11 cellular contexts compared by ENCODE assay signal in the genomic region with DNA sequence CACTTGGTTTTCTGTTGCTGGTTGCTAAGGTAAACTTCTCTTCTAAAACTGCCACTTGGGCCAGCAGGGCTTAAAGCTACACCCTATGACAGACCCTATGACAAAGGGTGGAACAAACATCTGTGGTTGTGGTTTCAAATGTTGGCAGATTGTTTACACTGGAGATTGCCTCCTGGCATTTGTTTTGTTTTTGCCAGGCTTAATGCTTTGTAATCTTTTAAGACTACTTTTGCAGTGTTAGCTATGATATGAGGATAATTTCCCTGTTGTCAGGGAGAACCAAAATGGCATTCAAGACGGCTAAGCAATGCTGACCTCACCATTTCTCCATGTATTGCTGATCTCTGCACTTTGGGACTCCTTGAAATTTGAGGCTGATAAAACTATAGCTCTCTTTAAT. TPM values are rescaled to one million over a fixed set of nuclear protein-coding genes. Genes with fewer than 3 reads are reported as not detected.
DNase-seq lines count a peak whose midpoint lies in the region; ATAC-seq and TF ChIP-seq lines count a peak whose summit lies in the region.
"Had no signal": no experiment of that assay in that cellular context is flagged by ENCODE, and none has a peak within 500 bp of the region (broad histone marks: within the 10 kb centered on the region; RNA-seq: fewer than 3 reads in every experiment).

No MANE protein-coding gene starts in this region.

- H3K9ac ChIP-seq in rectal smooth muscle tissue (ENCODE audit: low read length) = no peak overlapping the region

- no peaks in the 10 kb centered on the region for H3K27me3 Mint-ChIP-seq in chondrocyte (ENCODE audit: low read depth)

- peaks cover 31% of the 10 kb centered on the region for H3K4me1 ChIP-seq in rectal smooth muscle tissue (ENCODE audit: control insufficient read depth, insufficient read depth, low read length)

- no peaks in the 10 kb centered on the region for H3K36me3 Mint-ChIP-seq in chondrocyte (ENCODE audit: low read depth)
- H3K36me3 Mint-ChIP-seq: activated naive CD8-positive, alpha-beta T cell had no signal

- peak overlapping the region; percentile 37 for H3K27ac ChIP-seq in rectal smooth muscle tissue (ENCODE audit: low read depth, low read length)

- no peaks in the 10 kb centered on the region for H3K27me3 ChIP-seq in rectal smooth muscle tissue (ENCODE audit: control insufficient read depth, insufficient read depth, low read length)

- no peak for ATAC-seq in HG03521 (IDR thresholded peaks at IDR 0.05; ENCODE audit: unreplicated experiment)

- no peak overlapping the region for H3K4me3 Mint-ChIP-seq in chondrocyte (ENCODE audit: unreplicated experiment)
- H3K4me3 Mint-ChIP-seq: activated CD4-positive, alpha-beta T cell treated with anti-CD3 and anti-CD28 coated beads, Interleukin-2, amount 10 ng/mL, durations not matched to agents 7 days and 5 days; activated naive CD8-positive, alpha-beta T cell had no signal

- TF ChIP-seq CTCF in chondrocyte (IDR thresholded peaks at IDR 0.05) = no peak

- H3K27ac Mint-ChIP-seq in chondrocyte (ENCODE audit: unreplicated experiment) = peak overlapping the region; percentile 39
- H3K27ac Mint-ChIP-seq: activated CD4-positive, alpha-beta T cell treated with anti-CD3 and anti-CD28 coated beads, Interleukin-2, amount 10 ng/mL, durations not matched to agents 7 days and 5 days; activated naive CD8-positive, alpha-beta T cell had no signal

- DNase-seq in NCI-H146 (lab: John Stamatoyannopoulos, UW) (peak; percentile 5), NCI-H146 treated with DMSO at 0.1 percent for 48 hours (lab: John Stamatoyannopoulos, UW; ENCODE audit: unreplicated experiment) (no peak), MV-4-11 (lab: John Stamatoyannopoulos, UW) (peak; percentile 52), chondrocyte (ENCODE audit: low spot score) (no peak), NCI-H1694 treated with DMSO at 0.1 percent for 48 hours (lab: John Stamatoyannopoulos, UW) (no peak), epidermal melanocyte (ENCODE audit: insufficient read length, low spot score) (no peak)
- DNase-seq: activated CD4-positive, alpha-beta T cell treated with anti-CD3 and anti-CD28 coated beads, Interleukin-2, amount 10 ng/mL, durations not matched to agents 7 days and 5 days; NCI-H187 had no signal

- no peaks in the 10 kb centered on the region for H3K36me3 ChIP-seq in rectal smooth muscle tissue (ENCODE audit: control insufficient read depth, insufficient read depth, low read length)

- H3K4me1 Mint-ChIP-seq in chondrocyte (ENCODE audit: low read depth) = peaks cover 42% of the 10 kb centered on the region
- H3K4me1 Mint-ChIP-seq: activated CD4-positive, alpha-beta T cell treated with anti-CD3 and anti-CD28 coated beads, Interleukin-2, amount 10 ng/mL, durations not matched to agents 7 days and 5 days had no signal

- H3K9me3 Mint-ChIP-seq in chondrocyte (ENCODE audit: low read depth) = no peaks in the 10 kb centered on the region
- H3K9me3 Mint-ChIP-seq: activated CD4-positive, alpha-beta T cell treated with anti-CD3 and anti-CD28 coated beads, Interleukin-2, amount 10 ng/mL, durations not matched to agents 7 days and 5 days had no signal

- no peak overlapping the region for H3K4me3 ChIP-seq in rectal smooth muscle tissue (ENCODE audit: low read length)

RNA-seq across cellular contexts. Expression of gene MAMDC2, which starts 50.3 kb away (rescaled TPM):
- 76.7 to 92.6 TPM (median 77.5 TPM) in 3 replicates for total RNA-seq in chondrocyte
- total RNA-seq: activated CD4-positive, alpha-beta T cell treated with anti-CD3 and anti-CD28 coated beads, Interleukin-2, amount 10 ng/mL, durations not matched to agents 7 days and 5 days had no signal

Comparison
In these comparisons a context has a peak if more than half of its experiments do, and no peak if none do; other contexts are left out.
1. DNase-seq: peak in NCI-H146 (single experiment) and MV-4-11 (single experiment); none in NCI-H146 treated with DMSO at 0.1 percent for 48 hours (single experiment), chondrocyte (single experiment), NCI-H1694 treated with DMSO at 0.1 percent for 48 hours (single experiment) and epidermal melanocyte (single experiment).